In genomic region chr9:93133641-93134017, GRCh38 we compare ENCODE assay signal across 8 cellular contexts. TPM values are rescaled to one million over a fixed set of nuclear protein-coding genes. Genes with fewer than 3 reads are reported as not detected.
DNase-seq lines count a peak whose midpoint lies in the region; ATAC-seq, FAIRE-seq and TF ChIP-seq lines count a peak whose summit lies in the region.

No MANE protein-coding gene starts in this region.

- in situ Hi-C loops in Caki2 (cut with HindIII; ENCODE audit: low pct_unique_long_range_greater_than_20kb, low sequenced_read_pairs) (no loop called here), astrocyte of the spinal cord (cut with HindIII; ENCODE audit: low sequenced_read_pairs) (no loop called here)

- no peak for FAIRE-seq in HTR-8/SVneo (lab: Jason Lieb, UNC)

- H3K4me3 ChIP-seq in astrocyte of the spinal cord (ENCODE audit: low read depth, low read length): peak overlapping the region; percentile 69
- H3K4me3 ChIP-seq in iPS-11a (ENCODE audit: low read depth, low read length): peak overlapping the region; percentile 60
- peak overlapping the region; percentile 65 for H3K4me3 ChIP-seq in retinal pigment epithelial cell (ENCODE audit: low read length)

- DNase-seq in Caki2 (ENCODE audit: low read depth): peak; percentile 55
- DNase-seq in HTR-8/SVneo (ENCODE audit: insufficient read length, low spot score): peak; percentile 72
- peak; percentile 25 for DNase-seq in T follicular helper cell (ENCODE audit: low read depth)
- peak; percentile 87 for DNase-seq in astrocyte of the spinal cord (ENCODE audit: low read depth, low spot score)
- peak; percentile 48 for DNase-seq in retinal pigment epithelial cell (ENCODE audit: low read depth)
- DNase-seq in HPDE6-E6E7 (ENCODE audit: extremely low spot score): no peak

- ATAC-seq in GM21390 (IDR thresholded peaks at IDR 0.05; ENCODE audit: unreplicated experiment): peak; percentile 33

- TF ChIP-seq CTCF in astrocyte of the spinal cord (IDR thresholded peaks at IDR 0.05; ENCODE audit: low read depth, low read length): no peak
- no peak for TF ChIP-seq CTCF in retinal pigment epithelial cell (conservative IDR thresholded peaks at IDR 0.05; ENCODE audit: low read depth, low read length)

RNA-seq across cellular contexts. Expression of gene NINJ1, which starts 0.4 kb away (rescaled TPM):
- 53.5 and 59.9 TPM in 2 replicates for total RNA-seq in Caki2 (2014; rRNA removed; shearing (Covaris generic); ENCODE audit: low replicate concordance)

RNA-seq across cellular contexts. Expression of gene CARD19, which starts 37.6 kb away (rescaled TPM):
- total RNA-seq in Caki2 (2014; rRNA removed; shearing (Covaris generic); ENCODE audit: low replicate concordance): 83.8 and 92.5 TPM in 2 replicates

RNA-seq across cellular contexts. Expression of gene WNK2, which starts 50.3 kb away (rescaled TPM):
- 0.14 TPM in 1 of 2 replicates, not detected in the other for total RNA-seq in Caki2 (2014; rRNA removed; shearing (Covaris generic); ENCODE audit: low replicate concordance)
